Comparison of ENCODE assay signal across 19 cellular contexts in the genomic region with DNA sequence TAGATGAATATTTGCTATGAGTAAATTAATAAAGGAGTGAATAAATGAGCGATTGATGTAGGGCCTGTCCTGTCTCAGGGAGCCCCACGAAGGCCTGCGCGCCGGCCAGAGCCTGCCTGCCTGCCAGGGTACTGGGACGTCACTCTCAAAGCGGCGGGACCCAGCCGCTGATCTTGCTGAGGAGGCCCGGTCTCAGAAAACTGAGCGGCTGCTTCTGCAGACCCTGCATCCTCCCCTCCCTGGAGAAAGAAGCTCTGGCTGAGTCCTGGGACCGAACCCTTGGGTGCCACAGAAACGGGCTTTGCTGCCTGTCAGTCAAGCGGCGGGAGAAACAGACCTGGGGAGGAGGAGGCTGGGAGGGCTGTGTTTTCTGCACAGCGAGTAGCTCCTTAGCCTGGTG.
"Had no signal": no experiment of that assay in that cellular context is flagged by ENCODE, and none has a peak within 500 bp of the region (broad histone marks: within the 10 kb centered on the region; RNA-seq: fewer than 3 reads in every experiment).

No MANE protein-coding gene starts in this region.

- H3K4me3 ChIP-seq: coronary artery, heart left ventricle, lower lobe of right lung had no signal

- H3K36me3 ChIP-seq: heart left ventricle, lower lobe of right lung had no signal

- FAIRE-seq: astrocyte, islet of Langerhans had no signal

- H3K36me3 Mint-ChIP-seq: activated CD8-positive, alpha-beta memory T cell treated with anti-CD3 and anti-CD28 coated beads, Interleukin-2, amount 10 ng/mL, durations not matched to agents 7 days and 5 days; activated naive CD4-positive, alpha-beta T cell treated with anti-CD3 and anti-CD28 coated beads, Interleukin-2, amount 50 U/mL, for 72 hours; naive B cell had no signal

- H3K27ac Mint-ChIP-seq: activated CD8-positive, alpha-beta memory T cell treated with anti-CD3 and anti-CD28 coated beads, Interleukin-2, amount 10 ng/mL, durations not matched to agents 7 days and 5 days; activated CD8-positive, alpha-beta T cell treated with anti-CD3 and anti-CD28 coated beads for 36 hours; activated naive CD4-positive, alpha-beta T cell treated with anti-CD3 and anti-CD28 coated beads, Interleukin-2, amount 50 U/mL, for 72 hours; naive B cell; T-helper 17 cell had no signal

- H3K4me1 Mint-ChIP-seq: activated CD8-positive, alpha-beta memory T cell treated with anti-CD3 and anti-CD28 coated beads, Interleukin-2, amount 10 ng/mL, durations not matched to agents 7 days and 5 days; naive B cell; T-helper 17 cell had no signal

- H3K27ac ChIP-seq: coronary artery, heart left ventricle, lower lobe of right lung had no signal

- H3K4me1 ChIP-seq: heart left ventricle, lower lobe of right lung had no signal

- H3K27me3 Mint-ChIP-seq: activated CD8-positive, alpha-beta T cell treated with anti-CD3 and anti-CD28 coated beads for 36 hours had no signal

- H3K9me3 ChIP-seq: heart left ventricle, lower lobe of right lung had no signal

- H3K4me3 Mint-ChIP-seq: activated CD8-positive, alpha-beta memory T cell treated with anti-CD3 and anti-CD28 coated beads, Interleukin-2, amount 10 ng/mL, durations not matched to agents 7 days and 5 days; activated CD8-positive, alpha-beta T cell treated with anti-CD3 and anti-CD28 coated beads for 36 hours; naive B cell; T-helper 17 cell had no signal

- DNase-seq: activated CD4-positive, alpha-beta T cell treated with anti-CD3 and anti-CD28 coated beads for 48 hours; activated CD4-positive, CD25-positive, alpha-beta regulatory T cell; activated CD8-positive, alpha-beta memory T cell treated with anti-CD3 and anti-CD28 coated beads, Interleukin-2, amount 10 ng/mL, durations not matched to agents 7 days and 5 days; activated CD8-positive, alpha-beta T cell treated with anti-CD3 and anti-CD28 coated beads for 36 hours; activated gamma-delta T cell treated with Interleukin-2 at 50 U/mL for 16 hours; activated T-cell treated with anti-CD3 and anti-CD28 coated beads for 4 hours; heart left ventricle; left colon; lower lobe of right lung; mesendoderm; naive B cell; occipital lobe; stimulated activated CD4-positive, alpha-beta T cell treated with anti-CD3 and anti-CD28 coated beads, Interleukin-4, amount 100 ng/mL, for 1 hour; stimulated activated naive CD4-positive, alpha-beta T cell; T-helper 17 cell had no signal

- H3K9me3 Mint-ChIP-seq: activated CD8-positive, alpha-beta T cell treated with anti-CD3 and anti-CD28 coated beads for 36 hours; activated naive CD4-positive, alpha-beta T cell treated with anti-CD3 and anti-CD28 coated beads, Interleukin-2, amount 50 U/mL, for 72 hours had no signal

- ATAC-seq: activated CD8-positive, alpha-beta memory T cell treated with anti-CD3 and anti-CD28 coated beads, Interleukin-2, amount 10 ng/mL, durations not matched to agents 7 days and 5 days; activated CD8-positive, alpha-beta T cell treated with anti-CD3 and anti-CD28 coated beads for 36 hours; activated naive CD4-positive, alpha-beta T cell treated with anti-CD3 and anti-CD28 coated beads, Interleukin-2, amount 50 U/mL, for 72 hours; left colon; lower lobe of right lung; T-helper 17 cell had no signal
